8 cellular contexts compared by ENCODE assay signal in genomic region chr6:139027620-139028182, GRCh38. TPM values are rescaled to one million over a fixed set of nuclear protein-coding genes. Genes with fewer than 3 reads are reported as not detected.
A peak's percentile ranks its signal among the peaks of the same experiment; 100 is the strongest.
DNase-seq lines count a peak whose midpoint lies in the region; ATAC-seq and TF ChIP-seq lines count a peak whose summit lies in the region.

No MANE protein-coding gene starts in this region.

- no peaks in the 10 kb centered on the region for H3K27me3 ChIP-seq in CD8-positive, alpha-beta T cell (ENCODE audit: insufficient read depth, low read length)
- H3K27me3 ChIP-seq in HCT116 (ENCODE audit: insufficient read depth, low read length): no peaks in the 10 kb centered on the region

- CTCF ChIA-PET in CD8-positive, alpha-beta T cell (lab: Charles Lee): interaction anchor here (1.4 kb wide), 1 partner anchor 40 kb away, joined by 6 read pairs; the partner anchor contains the start of gene REPS1
- CTCF ChIA-PET in HCT116 (lab: Charles Lee): no interaction called here

- no peaks in the 10 kb centered on the region for H3K9me3 ChIP-seq in CD8-positive, alpha-beta T cell (ENCODE audit: low read length)
- H3K9me3 ChIP-seq in HCT116 (ENCODE audit: control insufficient read depth in 1 of 2, insufficient read depth in 1 of 2, low read depth in 1 of 2, low read length in 2 of 2): no peaks in the 10 kb centered on the region

- H3K27ac ChIP-seq in CD8-positive, alpha-beta T cell (ENCODE audit: low read depth, low read length): peak overlapping the region; percentile 90
- peak overlapping the region; percentile 61 for H3K27ac ChIP-seq in HCT116 (ENCODE audit: low read depth, low read length)

- BruUV-seq in HCT116 (replicated peaks; lab: Mats Ljungman, UMichigan): no TSS peak

- intact Hi-C loops in CD8-positive, alpha-beta T cell (cut with DNase I, micrococcal nuclease): loop anchor here (1.0 to 5.0 kb wide), 11 partner anchors 39 to 1810 kb away; partner anchors contain the start of genes CITED2 (in 2 of the 2), REPS1 (in 2 of the 2), CCDC28A (in 1 of the 2) and IFNGR1 (in 1 of the 2)
- intact Hi-C loops in HCT116 (cut with micrococcal nuclease): loop anchor here (2.0 kb wide), 1 partner anchor 39 kb away; the partner anchor contains the start of gene REPS1

- H3K27ac Mint-ChIP-seq in CD8-positive, alpha-beta T cell: peak overlapping the region; percentile 96

- H3K4me2 ChIP-seq in HCT116 (ENCODE audit: low read length): peak overlapping the region; percentile 75

- H3K4me1 ChIP-seq in CD8-positive, alpha-beta T cell (ENCODE audit: insufficient read depth, low read length): peaks cover 24% of the 10 kb centered on the region
- peaks cover 0 to 25% of the 10 kb centered on the region in 2 experiments; a peak in 3 of 4 replicates for H3K4me1 ChIP-seq in HCT116 (ENCODE audit: control insufficient read depth in 1 of 2, insufficient read depth in 2 of 2, low read length in 2 of 2)

- RAD21 ChIA-PET in HCT116 (lab: Charles Lee; ENCODE audit: low non-redundant PET in 1 of 2, low total read pairs in 2 of 2, uncharacterized antibody in 2 of 2, unreplicated experiment in 2 of 2): no interaction called here

- H3K27me3 Mint-ChIP-seq in CD8-positive, alpha-beta T cell (ENCODE audit: low read depth): no peaks in the 10 kb centered on the region

- no peak for TF ChIP-seq POLR2A in HCT116 (IDR thresholded peaks at IDR 0.05; ENCODE audit: borderline replicate concordance, extremely low read depth, insufficient read depth, insufficient read length)

- peaks cover 10% of the 10 kb centered on the region for H3K79me2 ChIP-seq in HCT116 (ENCODE audit: insufficient read depth, low read length)

- POLR2A ChIA-PET in CD8-positive, alpha-beta T cell (lab: Charles Lee): interaction anchor here (0.6 to 3.2 kb wide), 5 partner anchors 10 to 347 kb away, joined by 3 to 15 read pairs (median 7); partner anchors contain the start of genes CITED2 and REPS1
- POLR2A ChIA-PET in HCT116 (lab: Charles Lee): interaction anchor here (0.6 to 1.0 kb wide), 3 partner anchors 11 to 50 kb away, joined by 3 read pairs; no protein-coding TSS in a partner anchor

- H3K4me3 ChIP-seq in CD8-positive, alpha-beta T cell (ENCODE audit: low read depth, low read length): peak overlapping the region; percentile 99
- H3K4me3 ChIP-seq in HCT116 (replicated peaks in 1 of 2; ENCODE audit: low read depth in 1 of 2, low read length in 2 of 2) (peak overlapping the region; percentile 71 to 75), fibroblast of pulmonary artery (replicated peaks; ENCODE audit: low read depth, low read length) (peak overlapping the region; percentile 91)

- no peaks in the 10 kb centered on the region for H3K9me2 ChIP-seq in HCT116 (ENCODE audit: insufficient read depth)

- peak overlapping the region; percentile 69 for H3K9ac ChIP-seq in HCT116 (ENCODE audit: low read length)

- H3K9me3 Mint-ChIP-seq in CD8-positive, alpha-beta T cell: no peaks in the 10 kb centered on the region

- peaks cover 7% of the 10 kb centered on the region for H3K36me3 Mint-ChIP-seq in CD8-positive, alpha-beta T cell

- TF ChIP-seq RAD21 in HCT116 (IDR thresholded peaks at IDR 0.05; ENCODE audit: low read depth): no peak

- ATAC-seq in CD8-positive, alpha-beta T cell: peak; percentile 1
- ATAC-seq in HCT116: peak; percentile 11; the same call in 1 of the 2 replicates
- no peak for ATAC-seq in HG02623 (IDR thresholded peaks at IDR 0.05; ENCODE audit: unreplicated experiment)

- no peaks in the 10 kb centered on the region for H4K20me1 ChIP-seq in HCT116 (ENCODE audit: insufficient read depth)

- H2AFZ ChIP-seq in HCT116 (ENCODE audit: low read depth, low read length, poor library complexity, severe bottlenecking): peak overlapping the region; percentile 63

- peak in 1 of 7 experiments; percentile 40 for DNase-seq in CD8-positive, alpha-beta T cell
- no peak for DNase-seq in HCT116 (ENCODE audit: low read depth, low spot score)
- peak; percentile 70 for DNase-seq in NCI-H510A treated with DMSO at 0.1 percent for 48 hours (lab: John Stamatoyannopoulos, UW)
- peak; percentile 18 for DNase-seq in activated CD8-positive, alpha-beta memory T cell treated with anti-CD3 and anti-CD28 coated beads, Interleukin-2, amount 50 U/mL, for 4 hours
- peak; percentile 30 for DNase-seq in fibroblast of pulmonary artery (ENCODE audit: low read depth)
- DNase-seq in pons (ENCODE audit: low spot score): peak; percentile 6
- no peak for DNase-seq in NK-92 treated with Interleukin-12 subunit alpha and Interleukin-12 subunit beta, amount 100 ng/mL, for 24 hours (lab: John Stamatoyannopoulos, UW)

- TF ChIP-seq CTCF in CD8-positive, alpha-beta T cell (IDR thresholded peaks at IDR 0.05): no peak
- no peak for TF ChIP-seq CTCF in HCT116 (IDR thresholded peaks at IDR 0.05 in 2 of 3, conservative IDR thresholded peaks at IDR 0.05 in 1 of 3; ENCODE audit: borderline replicate concordance in 1 of 3, insufficient read depth in 1 of 3, low read depth in 2 of 3, low read length in 2 of 3)
- TF ChIP-seq CTCF in fibroblast of pulmonary artery (IDR thresholded peaks at IDR 0.05; ENCODE audit: low read length, missing control alignments): no peak

- H3K4me1 Mint-ChIP-seq in CD8-positive, alpha-beta T cell (ENCODE audit: low read depth): peaks cover 20% of the 10 kb centered on the region

- no peaks in the 10 kb centered on the region for H3K36me3 ChIP-seq in CD8-positive, alpha-beta T cell (ENCODE audit: insufficient read depth, low read length)
- no peaks in the 10 kb centered on the region for H3K36me3 ChIP-seq in HCT116 (ENCODE audit: control insufficient read depth in 1 of 2, insufficient read depth in 2 of 2, low read length in 2 of 2)

- H3K4me3 Mint-ChIP-seq in CD8-positive, alpha-beta T cell: no peak overlapping the region

TF ChIP-seq in HCT116, 20 proteins besides CTCF, POLR2A, EP300 and RAD21:
- TF ChIP-seq ZNF274 (IDR thresholded peaks at IDR 0.05; ENCODE audit: low read depth, low read length) (no peak), TCF7L2 (IDR thresholded peaks at IDR 0.05; ENCODE audit: borderline replicate concordance, extremely low read depth, insufficient read depth, insufficient read length) (peak; percentile 10), POLR2AphosphoS5 (IDR thresholded peaks at IDR 0.05; ENCODE audit: low read depth, low read length) (0 out of 2 replicates have a peak, but pooled peaks have one; percentile 33), ZFX (IDR thresholded peaks at IDR 0.05) (no peak), JUND (IDR thresholded peaks at IDR 0.05) (peak; percentile 6; the same call in 1 of the 2 replicates), SP1 (IDR thresholded peaks at IDR 0.05; ENCODE audit: low read depth) (0 out of 2 replicates have a peak, but pooled peaks have one; percentile 1)

RNA-seq across cellular contexts. Expression of gene ABRACL, which starts 0.8 kb away (rescaled TPM):
- 10 to 100 TPM; 30.4 to 30.5 TPM for total RNA-seq in CD8-positive, alpha-beta T cell
- total RNA-seq in HCT116 (2021; ENCODE audit: unreplicated experiment): 47.4 TPM
- polyA plus RNA-seq in HCT116 (2012): 22.7 and 28.4 TPM in 2 replicates

RNA-seq across cellular contexts. Expression of gene REPS1, which starts 39.6 kb away (rescaled TPM):
- 10 to 100 TPM; 50.4 to 60.3 TPM for total RNA-seq in CD8-positive, alpha-beta T cell
- 52.7 TPM for total RNA-seq in HCT116 (2021; ENCODE audit: unreplicated experiment)
- polyA plus RNA-seq in HCT116 (2012): 33.6 and 41.1 TPM in 2 replicates

Comparison
In these comparisons a context has a peak if more than half of its experiments do, and no peak if none do; other contexts are left out.
1. DNase-seq: peak in NCI-H510A treated with DMSO at 0.1 percent for 48 hours (single experiment), activated CD8-positive, alpha-beta memory T cell treated with anti-CD3 and anti-CD28 coated beads, Interleukin-2, amount 50 U/mL, for 4 hours (single experiment), fibroblast of pulmonary artery (single experiment) and pons (single experiment); none in HCT116 (single experiment) and NK-92 treated with Interleukin-12 subunit alpha and Interleukin-12 subunit beta, amount 100 ng/mL, for 24 hours (single experiment).
2. Peak in every context shown above with its lines, with median percentiles within 50 percentile points of each other: H3K4me3 ChIP-seq.